6 cellular contexts compared by ENCODE assay signal in genomic region chr19:35716735-35716984, GRCh38. TPM values are rescaled to one million over a fixed set of nuclear protein-coding genes. Genes with fewer than 3 reads are reported as not detected.
DNase-seq lines count a peak whose midpoint lies in the region; ATAC-seq and TF ChIP-seq lines count a peak whose summit lies in the region.

No MANE protein-coding gene starts in this region.

- H3K4me3 ChIP-seq in cardiac muscle cell, result peak overlapping the region; percentile 70
- H3K4me3 ChIP-seq in suprapubic skin, result peak overlapping the region; percentile 89

- TF ChIP-seq CTCF in cardiac muscle cell (IDR thresholded peaks at IDR 0.05; ENCODE audit: low read depth, low read length) (no peak), suprapubic skin (IDR thresholded peaks at IDR 0.05) (no peak)

- peak overlapping the region; percentile 87 for H3K27ac ChIP-seq in cardiac muscle cell
- peak overlapping the region; percentile 91 for H3K27ac ChIP-seq in suprapubic skin

- no peak for TF ChIP-seq POLR2A in suprapubic skin (IDR thresholded peaks at IDR 0.05)

- no peak for TF ChIP-seq EP300 in suprapubic skin (IDR thresholded peaks at IDR 0.05)

- peak; percentile 23 for ATAC-seq in GM19351 (IDR thresholded peaks at IDR 0.05; ENCODE audit: unreplicated experiment)

- H3K27me3 ChIP-seq in cardiac muscle cell (no peaks in the 10 kb centered on the region), suprapubic skin (no peaks in the 10 kb centered on the region)

- 0% methylated on average over 15 of the region's 20 CpGs for WGBS in suprapubic skin

- peaks cover 6% of the 10 kb centered on the region for H3K4me1 ChIP-seq in cardiac muscle cell (ENCODE audit: low read depth)
- peaks cover 34% of the 10 kb centered on the region for H3K4me1 ChIP-seq in suprapubic skin

- DNase-seq in NAMALWA (ENCODE audit: low spot score) (peak; percentile 85), cardiac muscle cell (ENCODE audit: low read depth in 1 of 2, low spot score in 1 of 2) (no peak), suprapubic skin (ENCODE audit: low spot score in 2 of 2) (no peak), GM19238 (ENCODE audit: insufficient read length, low spot score) (no peak)
- no peak for DNase-seq in stimulated activated CD4-positive, alpha-beta T cell treated with anti-CD3 and anti-CD28 coated beads, Interleukin-2, amount 100 ng/mL, for 48 hours

- H3K36me3 ChIP-seq in cardiac muscle cell (peaks cover 4% of the 10 kb centered on the region), suprapubic skin (peaks cover 15% of the 10 kb centered on the region)

- H3K9me3 ChIP-seq in cardiac muscle cell (ENCODE audit: low read depth) (no peaks in the 10 kb centered on the region), suprapubic skin (no peaks in the 10 kb centered on the region)

RNA-seq across cellular contexts. Expression of gene KMT2B, which starts 1.1 kb away (rescaled TPM):
- total RNA-seq in cardiac muscle cell (18.2 and 38.1 TPM in 2 replicates), suprapubic skin (10 to 100 TPM; 31.2 to 66.8 (median 45.2) TPM)
- polyA plus RNA-seq in cardiac muscle cell, result 8.9 and 11.9 TPM in 2 replicates

RNA-seq across cellular contexts. Expression of gene ZBTB32, which starts 12.3 kb away (rescaled TPM):
- not detected in 2 replicates for total RNA-seq in cardiac muscle cell
- 0.53 and 0.59 TPM in 2 replicates for polyA plus RNA-seq in cardiac muscle cell
- total RNA-seq in suprapubic skin, result not detected

RNA-seq across cellular contexts. Expression of gene IGFLR1, which starts 25.6 kb away (rescaled TPM):
- total RNA-seq in cardiac muscle cell (1.5 and 2.6 TPM in 2 replicates), suprapubic skin (1 to 10 TPM; 3.3 to 8.5 (median 6.9) TPM)
- polyA plus RNA-seq in cardiac muscle cell, result 2.4 and 5.5 TPM in 2 replicates

RNA-seq across cellular contexts. Expression of gene U2AF1L4, which starts 28.6 kb away (rescaled TPM):
- total RNA-seq in cardiac muscle cell, result 30.3 and 40.2 TPM in 2 replicates
- 45.5 and 61.7 TPM in 2 replicates for polyA plus RNA-seq in cardiac muscle cell
- total RNA-seq in suprapubic skin, result 10 to 100 TPM; 18.8 to 45.5 (median 21.9) TPM

RNA-seq across cellular contexts. Expression of gene PSENEN, which starts 28.8 kb away (rescaled TPM):
- total RNA-seq in cardiac muscle cell (43.7 and 65.4 TPM in 2 replicates), suprapubic skin (10 to 100 TPM; 27.1 to 57.2 (median 42.4) TPM)
- polyA plus RNA-seq in cardiac muscle cell, result 158 and 173 TPM in 2 replicates
